ENCODE assay signal across 25 cellular contexts in the genomic region with DNA sequence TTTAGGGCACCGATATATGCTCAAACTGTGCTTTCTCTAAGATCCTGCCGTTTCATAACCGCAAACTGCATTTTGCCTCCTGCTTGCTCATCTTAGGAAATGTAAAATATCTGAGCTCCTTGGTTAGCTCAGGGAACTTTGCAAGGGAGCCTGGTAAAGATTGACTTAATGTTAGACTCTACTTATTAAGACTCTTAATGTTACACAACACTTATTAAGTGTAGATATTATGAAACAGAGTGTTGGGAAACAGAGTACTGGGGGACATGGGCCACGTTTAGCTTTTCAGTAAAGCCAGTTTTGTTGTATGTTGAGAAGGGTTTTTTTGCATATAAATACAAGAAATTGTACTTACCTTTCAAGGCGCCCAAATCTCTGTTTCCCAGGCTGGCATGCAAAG. TPM values are rescaled to one million over a fixed set of nuclear protein-coding genes. Genes with fewer than 3 reads are reported as not detected.
DNase-seq lines count a peak whose midpoint lies in the region; ATAC-seq and TF ChIP-seq lines count a peak whose summit lies in the region.
"Had no signal": no experiment of that assay in that cellular context is flagged by ENCODE, and none has a peak within 500 bp of the region (broad histone marks: within the 10 kb centered on the region; RNA-seq: fewer than 3 reads in every experiment).

No MANE protein-coding gene starts in this region.

- H3K27me3 ChIP-seq in GM23248 (replicated peaks; ENCODE audit: insufficient read depth) = no peaks in the 10 kb centered on the region
- H3K27me3 ChIP-seq: adrenal gland, esophagus muscularis mucosa, SJCRH30 had no signal

- peak overlapping the region; percentile 99 for H3K9ac ChIP-seq in GM23248

- peaks cover 49% of the 10 kb centered on the region for H3K4me1 Mint-ChIP-seq in activated CD4-positive, alpha-beta T cell treated with anti-CD3 and anti-CD28 coated beads for 36 hours
- H3K4me1 Mint-ChIP-seq in activated B cell treated with CpG ODN at 0.5 μM for 24 hours (peaks cover 17% of the 10 kb centered on the region), neural crest cell (peaks cover 17% of the 10 kb centered on the region)

- H3K4me3 Mint-ChIP-seq in activated CD4-positive, alpha-beta T cell treated with anti-CD3 and anti-CD28 coated beads for 36 hours = peak overlapping the region; percentile 15
- H3K4me3 Mint-ChIP-seq in activated B cell treated with CpG ODN at 0.5 μM for 24 hours (peak overlapping the region; percentile 28), neural crest cell (peak overlapping the region; percentile 61)

- peaks cover 48% of the 10 kb centered on the region for H3K36me3 ChIP-seq in GM23248 (ENCODE audit: low read depth)

- CTCF ChIA-PET in activated CD4-positive, alpha-beta T cell treated with anti-CD3 and anti-CD28 coated beads for 36 hours (lab: Charles Lee) = interaction anchor here (1.2 to 2.5 kb wide), 5 partner anchors 9 to 269 kb away, joined by 3 to 13 read pairs (median 5); no protein-coding TSS in a partner anchor
- CTCF ChIA-PET in activated B cell treated with CpG ODN at 0.5 μM for 24 hours (lab: Charles Lee) = interaction anchor here (1.2 to 1.3 kb wide), 2 partner anchors 18 to 251 kb away, joined by 3 read pairs; a partner anchor contains a TSS

- WGBS in GM23248 (ENCODE audit: low coverage in 1 of 2, low lambda C conversion rate in 2 of 2, missing lambda C conversion rate in 2 of 2), 2 experiments = 84 to 87% methylated on average over 5 of the region's 5 CpGs

- H3K9me3 ChIP-seq in GM23248 (ENCODE audit: low read depth) = no peaks in the 10 kb centered on the region
- H3K9me3 ChIP-seq: adrenal gland, esophagus muscularis mucosa, SJCRH30 had no signal

- in situ Hi-C loops in GM23248 (cut with MboI) = loop anchor here (10.0 kb wide), 1 partner anchor 270 kb away; no protein-coding TSS in a partner anchor

- POLR2A ChIA-PET in activated CD4-positive, alpha-beta T cell treated with anti-CD3 and anti-CD28 coated beads for 36 hours (lab: Charles Lee) = no interaction called here
- POLR2A ChIA-PET in activated B cell treated with CpG ODN at 0.5 μM for 24 hours (lab: Charles Lee) = interaction anchor here (0.6 kb wide), 1 partner anchor 328 kb away, joined by 3 read pairs; no protein-coding TSS in a partner anchor

- TF ChIP-seq CTCF in activated B cell treated with CpG ODN at 0.5 μM for 24 hours (IDR thresholded peaks at IDR 0.05) (no peak), neural crest cell (conservative IDR thresholded peaks at IDR 0.05) (no peak)

- no peak overlapping the region for H2AFZ ChIP-seq in GM23248

- no peaks in the 10 kb centered on the region for H3K9me2 ChIP-seq in GM23248 (ENCODE audit: insufficient read depth)

- no peak for DNase-seq in activated CD4-positive, alpha-beta T cell treated with anti-CD3 and anti-CD28 coated beads for 36 hours
- no peak for DNase-seq in activated CD4-positive, alpha-beta T cell treated with anti-CD3 and anti-CD28 coated beads, Interleukin-2, amount 50 U/mL, for 4 hours
- DNase-seq in GM23248 (no peak), activated B cell treated with CpG ODN at 0.5 μM for 24 hours (no peak), neural crest cell (ENCODE audit: low read depth, low spot score) (no peak), 8988T (no peak)
- DNase-seq in stimulated activated CD4-positive, alpha-beta T cell treated with anti-CD3 and anti-CD28 coated beads, Interleukin-12 subunit alpha, Interleukin-12 subunit beta, amount 100 ng/mL, for 4 hours = no peak
- DNase-seq: activated CD4-positive, alpha-beta T cell treated with anti-CD3 and anti-CD28 coated beads for 1 hour; activated T-cell treated with anti-CD3 and anti-CD28 coated beads for 4 hours; adrenal gland; CD8-positive, alpha-beta memory T cell; DMS79 treated with DMSO at 0.1 percent for 48 hours; HFFc6; MV-4-11; NCI-H2081; NCI-H510A; posterior cingulate gyrus; SJCRH30; T1000; trophoblast cell had no signal

- H3K9me3 Mint-ChIP-seq in activated CD4-positive, alpha-beta T cell treated with anti-CD3 and anti-CD28 coated beads for 36 hours (ENCODE audit: low read depth) = no peaks in the 10 kb centered on the region
- H3K9me3 Mint-ChIP-seq in activated B cell treated with CpG ODN at 0.5 μM for 24 hours (no peaks in the 10 kb centered on the region), neural crest cell (no peaks in the 10 kb centered on the region)
- H3K9me3 Mint-ChIP-seq: CD8-positive, alpha-beta memory T cell; HFFc6 had no signal

- H3K27me3 Mint-ChIP-seq in activated CD4-positive, alpha-beta T cell treated with anti-CD3 and anti-CD28 coated beads for 36 hours = no peaks in the 10 kb centered on the region
- H3K27me3 Mint-ChIP-seq in activated B cell treated with CpG ODN at 0.5 μM for 24 hours = no peaks in the 10 kb centered on the region
- no peaks in the 10 kb centered on the region for H3K27me3 Mint-ChIP-seq in neural crest cell (ENCODE audit: low read depth)
- H3K27me3 Mint-ChIP-seq: CD8-positive, alpha-beta memory T cell had no signal

- no peak overlapping the region for H3K4me3 ChIP-seq in GM23248
- H3K4me3 ChIP-seq: adrenal gland, SJCRH30 had no signal

- intact Hi-C loops in activated CD4-positive, alpha-beta T cell treated with anti-CD3 and anti-CD28 coated beads for 36 hours (cut with DNase I, micrococcal nuclease) = no loop called here
- intact Hi-C loops in activated B cell treated with CpG ODN at 0.5 μM for 24 hours (cut with micrococcal nuclease) = loop anchor here (10.0 kb wide), 2 partner anchors 930 to 1890 kb away; a partner anchor contains a TSS

- H3F3A ChIP-seq in GM23248 (ENCODE audit: insufficient read depth) = no peaks in the 10 kb centered on the region

- H3K4me2 ChIP-seq in GM23248 (ENCODE audit: unreplicated experiment) = no peak overlapping the region

- H3K4me1 ChIP-seq in GM23248 (ENCODE audit: insufficient read depth) = 0 out of 2 replicates have a peak, but pooled peaks cover 10% of the 10 kb centered on the region

- H3K27ac Mint-ChIP-seq in activated CD4-positive, alpha-beta T cell treated with anti-CD3 and anti-CD28 coated beads for 36 hours = no peak overlapping the region
- H3K27ac Mint-ChIP-seq in activated B cell treated with CpG ODN at 0.5 μM for 24 hours = no peak overlapping the region
- no peak overlapping the region for H3K27ac Mint-ChIP-seq in neural crest cell (ENCODE audit: unreplicated experiment)

- H4K20me1 ChIP-seq in GM23248 (ENCODE audit: insufficient read depth) = no peaks in the 10 kb centered on the region

- H3K27ac ChIP-seq in GM23248 = no peak overlapping the region
- H3K27ac ChIP-seq: adrenal gland, esophagus muscularis mucosa, SJCRH30 had no signal

- H3K36me3 Mint-ChIP-seq in activated CD4-positive, alpha-beta T cell treated with anti-CD3 and anti-CD28 coated beads for 36 hours (ENCODE audit: low read depth) = peaks cover 56% of the 10 kb centered on the region
- H3K36me3 Mint-ChIP-seq in activated B cell treated with CpG ODN at 0.5 μM for 24 hours (ENCODE audit: low read depth) (peaks cover 67% of the 10 kb centered on the region), neural crest cell (ENCODE audit: low read depth) (peaks cover 24% of the 10 kb centered on the region)

- no peak for ATAC-seq in activated CD4-positive, alpha-beta T cell treated with anti-CD3 and anti-CD28 coated beads for 36 hours
- ATAC-seq in activated B cell treated with CpG ODN at 0.5 μM for 24 hours (ENCODE audit: low read depth) = no peak
- ATAC-seq in GM19455 (IDR thresholded peaks at IDR 0.05; ENCODE audit: unreplicated experiment) = no peak

- H3K79me2 ChIP-seq in GM23248 (ENCODE audit: insufficient read depth) = peaks cover 69% of the 10 kb centered on the region

RNA-seq across cellular contexts. Expression of a gene that starts 1.9 kb away (rescaled TPM):
- total RNA-seq in activated CD4-positive, alpha-beta T cell treated with anti-CD3 and anti-CD28 coated beads for 36 hours = 10 to 100 TPM; 34.3 to 36.3 TPM
- total RNA-seq in GM23248 (2014; rRNA removed; shearing (Covaris generic)) = 13.3 and 17.9 TPM in 2 replicates
- polyA plus RNA-seq in GM23248 (2016; fragmentation: Nextera tagmentation; extraction: Ambion mirVana) = 33.6 and 35.3 TPM in 2 replicates
- total RNA-seq in activated B cell treated with CpG ODN at 0.5 μM for 24 hours (37.0 and 40.3 TPM in 2 replicates), neural crest cell (33.1 TPM in 2 replicates)

RNA-seq across cellular contexts. Expression of a gene that starts 19.2 kb away (rescaled TPM):
- total RNA-seq in activated CD4-positive, alpha-beta T cell treated with anti-CD3 and anti-CD28 coated beads for 36 hours = not detected
- not detected in 2 replicates for total RNA-seq in GM23248 (2014; rRNA removed; shearing (Covaris generic))
- polyA plus RNA-seq in GM23248 (2016; fragmentation: Nextera tagmentation; extraction: Ambion mirVana) = not detected in 2 replicates
- total RNA-seq in activated B cell treated with CpG ODN at 0.5 μM for 24 hours = 1.5 and 2.3 TPM in 2 replicates
- total RNA-seq in neural crest cell = not detected in 2 replicates
- total RNA-seq: cardiac septum; CD8-positive, alpha-beta memory T cell; esophagus muscularis mucosa; HFFc6; liver; SJCRH30; smooth muscle cell had no signal
- polyA plus RNA-seq: CD8-positive, alpha-beta memory T cell; liver; smooth muscle cell had no signal
